In the genomic region with DNA sequence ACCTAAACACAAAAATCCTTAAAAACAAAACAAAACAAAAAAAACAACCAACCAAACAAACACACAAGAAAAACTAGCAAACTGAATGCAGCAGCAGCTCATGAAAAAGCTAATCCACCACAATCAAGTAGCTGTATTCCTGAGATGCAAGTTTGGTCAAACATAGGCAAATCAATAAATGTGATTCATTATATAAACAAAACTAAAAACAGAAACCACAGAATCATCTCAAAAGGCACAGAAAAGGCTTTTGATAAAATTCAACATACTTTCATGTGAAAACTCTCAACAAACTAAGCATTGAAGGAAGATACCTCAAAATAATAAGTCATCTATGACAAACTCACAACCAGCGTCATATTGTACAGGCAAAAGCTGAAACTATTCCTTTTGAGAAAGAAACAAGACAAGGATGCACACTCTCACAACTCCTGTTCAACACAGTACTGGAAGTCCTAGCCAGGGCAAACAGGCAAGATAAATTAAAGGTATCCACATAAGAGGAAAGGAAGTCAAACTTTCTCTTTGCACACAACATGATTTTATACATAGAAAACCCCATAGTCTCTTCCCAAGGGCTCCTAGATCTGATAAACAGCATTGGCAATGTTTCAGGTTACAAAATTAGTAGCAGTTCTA, we compare ENCODE assay signal across 27 cellular contexts.
"Had no signal": no experiment of that assay in that cellular context is flagged by ENCODE, and none has a peak within 500 bp of the region (broad histone marks: within the 10 kb centered on the region; RNA-seq: fewer than 3 reads in every experiment).

No MANE protein-coding gene starts in this region.

- H2AFZ ChIP-seq: parathyroid adenoma had no signal

- H3K9me3 ChIP-seq: gastrocnemius medialis, psoas muscle, right lobe of liver, thoracic aorta had no signal

- H3K4me1 ChIP-seq: parathyroid adenoma, psoas muscle, right lobe of liver, stomach had no signal

- H3K36me3 ChIP-seq: gastrocnemius medialis, heart right ventricle, right lobe of liver, stomach, thoracic aorta had no signal

- ATAC-seq: gastrocnemius medialis; heart right ventricle; left cardiac atrium; left ventricle myocardium superior; natural killer cell treated with Interleukin-12 subunit alpha and Interleukin-12 subunit beta and Interleukin-15 and Interleukin-18, amount 100 ng/mL, for 72 hours; psoas muscle; stimulated activated naive B cell treated with anti-CD40 and anti-IgM and Interleukin-4, amounts not matched to agents 10 μg/mL and 1 μg/mL and 100 μg/mL, for 72 hours had no signal

- FAIRE-seq: endothelial cell of umbilical vein, keratinocyte had no signal

- H3K27ac ChIP-seq: coronary artery, gastrocnemius medialis, heart right ventricle, parathyroid adenoma, psoas muscle, right lobe of liver, skin epidermis, stomach, thoracic aorta had no signal

- H3K9ac ChIP-seq: parathyroid adenoma had no signal

- H3K79me2 ChIP-seq: parathyroid adenoma had no signal

- H3K27me3 ChIP-seq: gastrocnemius medialis, heart right ventricle, right lobe of liver, stomach had no signal

- H3K4me3 ChIP-seq: coronary artery, gastrocnemius medialis, heart right ventricle, lung, psoas muscle, right lobe of liver, skin epidermis, stomach, thoracic aorta had no signal

- DNase-seq: effector CD4-positive, alpha-beta T cell; endodermal cell; erythroblast; gastrocnemius medialis; heart right ventricle; left cardiac atrium; left ventricle myocardium superior; mesenchymal stem cell; midbrain; occipital lobe; psoas muscle; retina; right lobe of liver; stimulated activated CD4-positive, alpha-beta T cell treated with anti-CD3 and anti-CD28 coated beads, Interleukin-2, amount 100 ng/mL, for 24 hours; stimulated activated CD4-positive, alpha-beta T cell treated with anti-CD3 and anti-CD28 coated beads, Interleukin-4, amount 100 ng/mL, for 4 hours; stimulated activated naive B cell treated with anti-CD40 and anti-IgM and Interleukin-4, amounts not matched to agents 10 μg/mL and 1 μg/mL and 100 μg/mL, for 72 hours; stomach; substantia nigra; trophoblast cell had no signal
